In the genomic region with DNA sequence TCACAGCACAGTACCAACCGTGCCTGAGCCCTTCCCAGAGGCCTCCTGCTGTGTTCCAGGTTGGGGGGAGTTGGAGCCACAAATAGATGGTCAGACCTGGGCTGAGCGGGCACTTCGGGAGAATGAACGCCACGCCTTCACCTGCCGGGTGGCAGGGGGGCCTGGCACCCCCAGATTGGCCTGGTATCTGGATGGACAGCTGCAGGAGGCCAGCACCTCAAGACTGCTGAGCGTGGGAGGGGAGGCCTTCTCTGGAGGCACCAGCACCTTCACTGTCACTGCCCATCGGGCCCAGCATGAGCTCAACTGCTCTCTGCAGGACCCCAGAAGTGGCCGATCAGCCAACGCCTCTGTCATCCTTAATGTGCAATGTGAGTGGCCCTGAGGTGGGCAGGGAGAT, we compare ENCODE assay signal across 10 cellular contexts. TPM values are rescaled to one million over a fixed set of nuclear protein-coding genes. Genes with fewer than 3 reads are reported as not detected.
DNase-seq lines count a peak whose midpoint lies in the region; ATAC-seq and TF ChIP-seq lines count a peak whose summit lies in the region.
"Had no signal": no experiment of that assay in that cellular context is flagged by ENCODE, and none has a peak within 500 bp of the region (broad histone marks: within the 10 kb centered on the region; RNA-seq: fewer than 3 reads in every experiment).

No MANE protein-coding gene starts in this region.

- no peaks in the 10 kb centered on the region for H3K27me3 Mint-ChIP-seq in activated T-cell treated with anti-CD3 and anti-CD28 coated beads, Interleukin-2, amount 50 U/mL, for 72 hours (ENCODE audit: low read depth)

- H3K9me3 ChIP-seq in ascending aorta (no peaks in the 10 kb centered on the region), lower lobe of right lung (no peaks in the 10 kb centered on the region), thoracic aorta (no peaks in the 10 kb centered on the region)

- intact Hi-C loops in ascending aorta (cut with DNase I), result no loop called here
- intact Hi-C loops in lower lobe of right lung (cut with DNase I), result no loop called here

- no peak for ATAC-seq in activated T-cell treated with anti-CD3 and anti-CD28 coated beads, Interleukin-2, amount 50 U/mL, for 72 hours (replicated peaks in 1 of 2)
- ATAC-seq in lower lobe of right lung (no peak), thoracic aorta (ENCODE audit: insufficient number of reproducible peaks, low FRiP score, low read depth) (no peak), GM18520 (IDR thresholded peaks at IDR 0.05; ENCODE audit: unreplicated experiment) (no peak), GM19467 (IDR thresholded peaks at IDR 0.05; ENCODE audit: unreplicated experiment) (no peak)

- H3K9me3 Mint-ChIP-seq in activated T-cell treated with anti-CD3 and anti-CD28 coated beads, Interleukin-2, amount 50 U/mL, for 72 hours, result no peaks in the 10 kb centered on the region

- H3K27me3 ChIP-seq in ascending aorta (no peaks in the 10 kb centered on the region), lower lobe of right lung (ENCODE audit: low read depth) (no peaks in the 10 kb centered on the region), thoracic aorta (replicated peaks; ENCODE audit: insufficient read depth) (no peaks in the 10 kb centered on the region)

- H3K4me1 ChIP-seq in ascending aorta (peaks cover 0 to 21% of the 10 kb centered on the region in 2 donors), lower lobe of right lung (peaks cover 27% of the 10 kb centered on the region), thoracic aorta (ENCODE audit: control insufficient read depth in 1 of 2, low read depth in 2 of 2) (peaks cover 8 to 21% of the 10 kb centered on the region in 2 donors)

- peak overlapping the region; percentile 63 for H3K27ac Mint-ChIP-seq in activated T-cell treated with anti-CD3 and anti-CD28 coated beads, Interleukin-2, amount 50 U/mL, for 72 hours

- H3K27ac ChIP-seq in ascending aorta, result peak overlapping the region; percentile 14 to 73
- no peak overlapping the region for H3K27ac ChIP-seq in lower lobe of right lung
- peak overlapping the region; percentile 65 to 74 for H3K27ac ChIP-seq in thoracic aorta

- H3K4me1 Mint-ChIP-seq in activated T-cell treated with anti-CD3 and anti-CD28 coated beads, Interleukin-2, amount 50 U/mL, for 72 hours (ENCODE audit: low read depth), result peaks cover 29% of the 10 kb centered on the region

- peak overlapping the region; percentile 93 for H3K4me3 Mint-ChIP-seq in activated T-cell treated with anti-CD3 and anti-CD28 coated beads, Interleukin-2, amount 50 U/mL, for 72 hours

- H3K4me3 ChIP-seq in ascending aorta (peak overlapping the region in 1 of 2 donors; percentile 84), lower lobe of right lung (peak overlapping the region; percentile 93), thoracic aorta (peak overlapping the region; percentile 83)

- H3K36me3 Mint-ChIP-seq in activated T-cell treated with anti-CD3 and anti-CD28 coated beads, Interleukin-2, amount 50 U/mL, for 72 hours (ENCODE audit: insufficient read depth in 2 of 2), result peaks cover 0 to 3% of the 10 kb centered on the region in 2 donors

- H3K36me3 ChIP-seq in ascending aorta, result peaks cover 0 to 18% of the 10 kb centered on the region in 2 donors
- no peaks in the 10 kb centered on the region for H3K36me3 ChIP-seq in lower lobe of right lung
- no peaks in the 10 kb centered on the region for H3K36me3 ChIP-seq in thoracic aorta

- no peak for TF ChIP-seq CTCF in ascending aorta (IDR thresholded peaks at IDR 0.05)
- no peak for TF ChIP-seq CTCF in lower lobe of right lung (IDR thresholded peaks at IDR 0.05)
- TF ChIP-seq CTCF in thoracic aorta (IDR thresholded peaks at IDR 0.05), result no peak

- no peak for DNase-seq in activated T-cell treated with anti-CD3 and anti-CD28 coated beads, Interleukin-2, amount 50 U/mL, for 72 hours
- DNase-seq in activated T-cell treated with anti-CD3 and anti-CD28 coated beads, Interleukin-2, amount 50 U/mL, for 48 hours, result no peak
- no peak for DNase-seq in ascending aorta (ENCODE audit: low spot score in 2 of 2)
- DNase-seq in lower lobe of right lung, result no peak
- DNase-seq in thoracic aorta (ENCODE audit: low spot score), result no peak
- no peak for DNase-seq in middle frontal gyrus (ENCODE audit: extremely low spot score, low spot score)

RNA-seq across cellular contexts. Expression of a gene that starts 1.1 kb away (rescaled TPM):
- total RNA-seq in activated T-cell treated with anti-CD3 and anti-CD28 coated beads, Interleukin-2, amount 50 U/mL, for 72 hours, result 10 to 100 TPM; 18.1 to 18.6 TPM
- total RNA-seq in ascending aorta, result 133 TPM
- 18.3 TPM for total RNA-seq in lower lobe of right lung
- total RNA-seq in thoracic aorta, result 10 to 100 TPM; 36.3 to 50.8 TPM

RNA-seq across cellular contexts. Expression of a gene that starts 4.8 kb away (rescaled TPM):
- total RNA-seq in activated T-cell treated with anti-CD3 and anti-CD28 coated beads, Interleukin-2, amount 50 U/mL, for 72 hours, result 1 to 10 TPM in 1 of 2 donors, under 1 TPM in 1; 0.74 to 1.4 TPM
- 30.4 TPM for total RNA-seq in ascending aorta
- 1.0 TPM for total RNA-seq in lower lobe of right lung
- total RNA-seq in thoracic aorta, result 1 to 10 TPM; 1.4 to 1.5 TPM
- total RNA-seq: esophagus mucosa, mononuclear cell had no signal

RNA-seq across cellular contexts. Expression of a gene that starts 33.6 kb away (rescaled TPM):
- total RNA-seq in activated T-cell treated with anti-CD3 and anti-CD28 coated beads, Interleukin-2, amount 50 U/mL, for 72 hours, result 10 to 100 TPM; 20.7 to 32.3 TPM
- total RNA-seq in ascending aorta (34.9 TPM), lower lobe of right lung (18.5 TPM), thoracic aorta (10 to 100 TPM; 27.5 to 50.8 TPM)

RNA-seq across cellular contexts. Expression of a gene that starts 40.1 kb away (rescaled TPM):
- total RNA-seq in activated T-cell treated with anti-CD3 and anti-CD28 coated beads, Interleukin-2, amount 50 U/mL, for 72 hours, result 100 to 1,000 TPM; 170 to 180 TPM
- total RNA-seq in ascending aorta (93.8 TPM), lower lobe of right lung (122 TPM), thoracic aorta (100 to 1,000 TPM; 116 to 125 TPM)

Comparison
In these comparisons a context has a peak if more than half of its experiments do, and no peak if none do; other contexts are left out.
1. RNA of a gene that starts 4.8 kb away (total RNA-seq): 30.4 TPM in ascending aorta (single experiment); 1.4 to 1.5 TPM in thoracic aorta, 0.74 to 1.4 TPM in activated T-cell treated with anti-CD3 and anti-CD28 coated beads, Interleukin-2, amount 50 U/mL, for 72 hours and 1.0 TPM in lower lobe of right lung (single experiment); every median in the first group is over 10 times any median in the second.